ENCODE assay signal across 27 cellular contexts in genomic region chrX:38050806-38051205, GRCh38. TPM values are rescaled to one million over a fixed set of nuclear protein-coding genes. Genes with fewer than 3 reads are reported as not detected.
"Had no signal": no experiment of that assay in that cellular context is flagged by ENCODE, and none has a peak within 500 bp of the region (broad histone marks: within the 10 kb centered on the region; RNA-seq: fewer than 3 reads in every experiment).

No MANE protein-coding gene starts in this region.

- H3K27me3 ChIP-seq: left lung, ovary, right atrium auricular region, right lobe of liver, spleen, suprapubic skin, tibial artery, uterus had no signal

- H3K4me1 ChIP-seq: left lung, lower lobe of right lung, right atrium auricular region, right lobe of liver, spleen, suprapubic skin, tibial artery, uterus had no signal

- H3K4me3 Mint-ChIP-seq: mesothelial cell of epicardium; naive thymus-derived CD4-positive, alpha-beta T cell; natural killer cell treated with Interleukin-12 subunit alpha and Interleukin-12 subunit beta and Interleukin-15 and Interleukin-18, amount 100 ng/mL, for 72 hours; stimulated activated effector memory CD8-positive, alpha-beta T cell treated with anti-CD3 and anti-CD28 coated beads, Interleukin-12 subunit alpha, Interleukin-12 subunit beta, amount 100 ng/mL, for 72 hours; stimulated activated naive CD8-positive, alpha-beta T cell treated with anti-CD3 and anti-CD28 coated beads, Interleukin-15, Interleukin-2, amounts not matched to agents 100 ng/mL and 50 ng/mL, for 24 hours; type B pancreatic cell had no signal

- H3K36me3 ChIP-seq: left lung, lower lobe of right lung, ovary, right atrium auricular region, right lobe of liver, spleen, suprapubic skin, thoracic aorta, tibial artery, uterus had no signal

- H3K27ac ChIP-seq: left lung, lower lobe of right lung, ovary, right atrium auricular region, right lobe of liver, spleen, suprapubic skin, thoracic aorta, tibial artery, uterus had no signal

- H3K4me3 ChIP-seq: left lung, lower lobe of right lung, ovary, right atrium auricular region, right lobe of liver, spleen, suprapubic skin, thoracic aorta, tibial artery, uterus had no signal

- H3K27ac Mint-ChIP-seq: mesothelial cell of epicardium; naive thymus-derived CD4-positive, alpha-beta T cell; natural killer cell treated with Interleukin-12 subunit alpha and Interleukin-12 subunit beta and Interleukin-15 and Interleukin-18, amount 100 ng/mL, for 72 hours; progenitor cell of endocrine pancreas; stimulated activated effector memory CD8-positive, alpha-beta T cell treated with anti-CD3 and anti-CD28 coated beads, Interleukin-12 subunit alpha, Interleukin-12 subunit beta, amount 100 ng/mL, for 72 hours; stimulated activated naive CD8-positive, alpha-beta T cell treated with anti-CD3 and anti-CD28 coated beads, Interleukin-15, Interleukin-2, amounts not matched to agents 100 ng/mL and 50 ng/mL, for 24 hours; type B pancreatic cell had no signal

- H3K9me3 ChIP-seq: left lung, lower lobe of right lung, ovary, right atrium auricular region, right lobe of liver, suprapubic skin, thoracic aorta, uterus had no signal

- H3K36me3 Mint-ChIP-seq: naive thymus-derived CD4-positive, alpha-beta T cell; natural killer cell treated with Interleukin-12 subunit alpha and Interleukin-12 subunit beta and Interleukin-15 and Interleukin-18, amount 100 ng/mL, for 72 hours; stimulated activated effector memory CD8-positive, alpha-beta T cell treated with anti-CD3 and anti-CD28 coated beads, Interleukin-12 subunit alpha, Interleukin-12 subunit beta, amount 100 ng/mL, for 72 hours; type B pancreatic cell had no signal

- DNase-seq: hippocampal formation; kidney glomerular epithelial cell; left cardiac atrium; left lung; lower lobe of right lung; mesendoderm; naive thymus-derived CD4-positive, alpha-beta T cell; ovary; right lobe of liver; spleen; stimulated activated CD4-positive, alpha-beta T cell treated with anti-CD3 and anti-CD28 coated beads, Interleukin-4, amount 100 ng/mL, for 24 hours; stimulated activated naive CD4-positive, alpha-beta T cell; tibial artery; uterus had no signal

- H3K9me3 Mint-ChIP-seq: natural killer cell treated with Interleukin-12 subunit alpha and Interleukin-12 subunit beta and Interleukin-15 and Interleukin-18, amount 100 ng/mL, for 72 hours; stimulated activated effector memory CD8-positive, alpha-beta T cell treated with anti-CD3 and anti-CD28 coated beads, Interleukin-12 subunit alpha, Interleukin-12 subunit beta, amount 100 ng/mL, for 72 hours; stimulated activated naive CD8-positive, alpha-beta T cell treated with anti-CD3 and anti-CD28 coated beads, Interleukin-15, Interleukin-2, amounts not matched to agents 100 ng/mL and 50 ng/mL, for 24 hours; type B pancreatic cell had no signal

- FAIRE-seq: keratinocyte had no signal

- H3K4me1 Mint-ChIP-seq: naive thymus-derived CD4-positive, alpha-beta T cell had no signal

- H3K27me3 Mint-ChIP-seq: progenitor cell of endocrine pancreas; stimulated activated naive CD8-positive, alpha-beta T cell treated with anti-CD3 and anti-CD28 coated beads, Interleukin-15, Interleukin-2, amounts not matched to agents 100 ng/mL and 50 ng/mL, for 24 hours; type B pancreatic cell had no signal

- ATAC-seq: left cardiac atrium; left lung; lower lobe of right lung; naive thymus-derived CD4-positive, alpha-beta T cell; natural killer cell treated with Interleukin-12 subunit alpha and Interleukin-12 subunit beta and Interleukin-15 and Interleukin-18, amount 100 ng/mL, for 72 hours; right lobe of liver; stimulated activated effector memory CD8-positive, alpha-beta T cell treated with anti-CD3 and anti-CD28 coated beads, Interleukin-12 subunit alpha, Interleukin-12 subunit beta, amount 100 ng/mL, for 72 hours had no signal

RNA-seq across cellular contexts. Expression of gene SYTL5, which starts 44.5 kb away (rescaled TPM):
- total RNA-seq: mononuclear cell; natural killer cell treated with Interleukin-12 subunit alpha and Interleukin-12 subunit beta and Interleukin-15 and Interleukin-18, amount 100 ng/mL, for 72 hours; pulmonary artery endothelial cell; skeletal muscle tissue; thoracic aorta had no signal
- polyA plus RNA-seq: naive thymus-derived CD4-positive, alpha-beta T cell; spleen had no signal
